In the genomic region with DNA sequence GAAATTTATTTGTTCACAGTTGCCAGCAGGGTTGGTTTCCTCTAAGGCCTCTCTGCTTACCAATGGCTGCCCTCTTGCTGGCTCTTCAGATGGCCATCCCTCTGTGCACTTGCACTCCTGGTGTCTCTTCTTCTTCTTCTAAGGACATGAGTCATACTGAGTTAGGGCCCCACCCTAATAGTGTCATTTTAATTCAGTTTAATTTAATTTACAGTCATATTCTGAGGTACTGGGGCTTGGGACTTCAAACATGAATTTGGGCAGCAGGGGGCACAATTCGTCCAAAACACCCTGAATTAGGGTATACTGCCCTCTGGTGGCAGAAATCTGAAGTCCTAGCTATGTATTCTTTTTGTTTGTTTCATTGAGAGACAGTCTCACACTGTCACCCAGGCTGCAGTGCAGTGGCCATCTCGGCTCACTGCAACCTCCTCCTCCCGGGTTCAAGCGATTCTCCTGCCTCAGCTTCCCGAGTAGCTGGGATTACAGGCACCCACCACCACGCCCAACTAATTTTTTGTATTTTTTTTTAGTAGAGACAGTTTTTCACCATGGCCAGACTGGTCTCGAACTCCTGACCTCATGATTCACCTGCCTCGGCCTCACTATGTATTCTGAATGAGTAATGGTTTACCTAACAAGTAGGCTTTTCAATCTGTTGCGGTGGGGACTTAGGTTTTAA, we compare ENCODE assay signal across 1 cellular context.
TF ChIP-seq lines count a peak whose summit lies in the region.

No MANE protein-coding gene starts in this region.

TF ChIP-seq in HepG2, 621 proteins besides CTCF, POLR2A, EP300 and RAD21 (continued from another document):
- TF ChIP-seq SMAD3 (CRISPR knock-in tag; IDR thresholded peaks at IDR 0.05) = peak; percentile 62; the same call in 1 of the 2 replicates
- TF ChIP-seq KAT8 (CRISPR knock-in tag; IDR thresholded peaks at IDR 0.05) = peak; percentile 69; the same call in 1 of the 2 replicates
- TF ChIP-seq ZMYM4 (CRISPR knock-in tag; IDR thresholded peaks at IDR 0.05) = peak; percentile 76
- TF ChIP-seq POGZ (CRISPR knock-in tag; IDR thresholded peaks at IDR 0.05) = peak; percentile 37; the same call in 1 of the 2 replicates
- TF ChIP-seq ZFP37 (CRISPR knock-in tag; IDR thresholded peaks at IDR 0.05; ENCODE audit: borderline replicate concordance) = 0 out of 2 replicates have a peak, but pooled peaks have one; percentile 61
- peak in 1 of 2 experiments; percentile 49; a peak in 1 of 4 replicates for TF ChIP-seq KLF16 (CRISPR knock-in tag; IDR thresholded peaks at IDR 0.05)
- TF ChIP-seq CBX1 (IDR thresholded peaks at IDR 0.05; ENCODE audit: low read depth) = no peak
- peak; percentile 28; the same call in 1 of the 2 replicates for TF ChIP-seq MXD4 (CRISPR knock-in tag; IDR thresholded peaks at IDR 0.05)
- TF ChIP-seq, protein P1, sequence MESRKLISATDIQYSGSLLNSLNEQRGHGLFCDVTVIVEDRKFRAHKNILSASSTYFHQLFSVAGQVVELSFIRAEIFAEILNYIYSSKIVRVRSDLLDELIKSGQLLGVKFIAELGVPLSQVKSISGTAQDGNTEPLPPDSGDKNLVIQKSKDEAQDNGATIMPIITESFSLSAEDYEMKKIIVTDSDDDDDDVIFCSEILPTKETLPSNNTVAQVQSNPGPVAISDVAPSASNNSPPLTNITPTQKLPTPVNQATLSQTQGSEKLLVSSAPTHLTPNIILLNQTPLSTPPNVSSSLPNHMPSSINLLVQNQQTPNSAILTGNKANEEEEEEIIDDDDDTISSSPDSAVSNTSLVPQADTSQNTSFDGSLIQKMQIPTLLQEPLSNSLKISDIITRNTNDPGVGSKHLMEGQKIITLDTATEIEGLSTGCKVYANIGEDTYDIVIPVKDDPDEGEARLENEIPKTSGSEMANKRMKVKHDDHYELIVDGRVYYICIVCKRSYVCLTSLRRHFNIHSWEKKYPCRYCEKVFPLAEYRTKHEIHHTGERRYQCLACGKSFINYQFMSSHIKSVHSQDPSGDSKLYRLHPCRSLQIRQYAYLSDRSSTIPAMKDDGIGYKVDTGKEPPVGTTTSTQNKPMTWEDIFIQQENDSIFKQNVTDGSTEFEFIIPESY (CRISPR knock-in tag; IDR thresholded peaks at IDR 0.05) = peak; percentile 30; the same call in 1 of the 2 replicates
- 0 out of 2 replicates have a peak, but pooled peaks have one; percentile 34 for TF ChIP-seq TBX2 (CRISPR knock-in tag; IDR thresholded peaks at IDR 0.05; ENCODE audit: borderline replicate concordance)
- 0 out of 2 replicates have a peak, but pooled peaks have one; percentile 27 for TF ChIP-seq FOXO1 (CRISPR knock-in tag; IDR thresholded peaks at IDR 0.05)
- TF ChIP-seq HOXA5 (CRISPR knock-in tag; IDR thresholded peaks at IDR 0.05) = peak; percentile 82
- TF ChIP-seq, protein P2, sequence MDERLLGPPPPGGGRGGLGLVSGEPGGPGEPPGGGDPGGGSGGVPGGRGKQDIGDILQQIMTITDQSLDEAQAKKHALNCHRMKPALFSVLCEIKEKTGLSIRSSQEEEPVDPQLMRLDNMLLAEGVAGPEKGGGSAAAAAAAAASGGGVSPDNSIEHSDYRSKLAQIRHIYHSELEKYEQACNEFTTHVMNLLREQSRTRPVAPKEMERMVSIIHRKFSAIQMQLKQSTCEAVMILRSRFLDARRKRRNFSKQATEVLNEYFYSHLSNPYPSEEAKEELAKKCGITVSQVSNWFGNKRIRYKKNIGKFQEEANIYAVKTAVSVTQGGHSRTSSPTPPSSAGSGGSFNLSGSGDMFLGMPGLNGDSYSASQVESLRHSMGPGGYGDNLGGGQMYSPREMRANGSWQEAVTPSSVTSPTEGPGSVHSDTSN (CRISPR knock-in tag; IDR thresholded peaks at IDR 0.05) = no peak
- TF ChIP-seq KMT2A (CRISPR knock-in tag; IDR thresholded peaks at IDR 0.05) = peak; percentile 60; the same call in 1 of the 2 replicates
- TF ChIP-seq, protein P3, sequence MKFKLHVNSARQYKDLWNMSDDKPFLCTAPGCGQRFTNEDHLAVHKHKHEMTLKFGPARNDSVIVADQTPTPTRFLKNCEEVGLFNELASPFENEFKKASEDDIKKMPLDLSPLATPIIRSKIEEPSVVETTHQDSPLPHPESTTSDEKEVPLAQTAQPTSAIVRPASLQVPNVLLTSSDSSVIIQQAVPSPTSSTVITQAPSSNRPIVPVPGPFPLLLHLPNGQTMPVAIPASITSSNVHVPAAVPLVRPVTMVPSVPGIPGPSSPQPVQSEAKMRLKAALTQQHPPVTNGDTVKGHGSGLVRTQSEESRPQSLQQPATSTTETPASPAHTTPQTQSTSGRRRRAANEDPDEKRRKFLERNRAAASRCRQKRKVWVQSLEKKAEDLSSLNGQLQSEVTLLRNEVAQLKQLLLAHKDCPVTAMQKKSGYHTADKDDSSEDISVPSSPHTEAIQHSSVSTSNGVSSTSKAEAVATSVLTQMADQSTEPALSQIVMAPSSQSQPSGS (CRISPR knock-in tag; IDR thresholded peaks at IDR 0.05) = no peak
- no peak for TF ChIP-seq SRSF1 (optimal IDR thresholded peaks at IDR 0.05; ENCODE audit: low read depth, low read length)
- peak; percentile 92 for TF ChIP-seq SMC3 (IDR thresholded peaks at IDR 0.05; ENCODE audit: low read length)
- no peak for TF ChIP-seq MAZ (IDR thresholded peaks at IDR 0.05; ENCODE audit: borderline replicate concordance, low read depth, low read length)
- peak; percentile 63; the same call in 1 of the 2 replicates for TF ChIP-seq MAZ (CRISPR knock-in tag; IDR thresholded peaks at IDR 0.05; ENCODE audit: low read depth)
- TF ChIP-seq ZNF614 (CRISPR knock-in tag; IDR thresholded peaks at IDR 0.05; ENCODE audit: borderline replicate concordance) = 0 out of 2 replicates have a peak, but pooled peaks have one; percentile 16
- peak; percentile 71; the same call in 1 of the 2 replicates for TF ChIP-seq IRF2 (CRISPR knock-in tag; IDR thresholded peaks at IDR 0.05)
- peak; percentile 50; the same call in 1 of the 2 replicates for TF ChIP-seq ISL2 (CRISPR knock-in tag; IDR thresholded peaks at IDR 0.05)
- no peak for TF ChIP-seq TCF7L2 (IDR thresholded peaks at IDR 0.05; ENCODE audit: low read depth, low read length)
- TF ChIP-seq, protein P4, sequence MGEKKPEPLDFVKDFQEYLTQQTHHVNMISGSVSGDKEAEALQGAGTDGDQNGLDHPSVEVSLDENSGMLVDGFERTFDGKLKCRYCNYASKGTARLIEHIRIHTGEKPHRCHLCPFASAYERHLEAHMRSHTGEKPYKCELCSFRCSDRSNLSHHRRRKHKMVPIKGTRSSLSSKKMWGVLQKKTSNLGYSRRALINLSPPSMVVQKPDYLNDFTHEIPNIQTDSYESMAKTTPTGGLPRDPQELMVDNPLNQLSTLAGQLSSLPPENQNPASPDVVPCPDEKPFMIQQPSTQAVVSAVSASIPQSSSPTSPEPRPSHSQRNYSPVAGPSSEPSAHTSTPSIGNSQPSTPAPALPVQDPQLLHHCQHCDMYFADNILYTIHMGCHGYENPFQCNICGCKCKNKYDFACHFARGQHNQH (CRISPR knock-in tag; IDR thresholded peaks at IDR 0.05) = 0 out of 2 replicates have a peak, but pooled peaks have one; percentile 42
- no peak for TF ChIP-seq KAT7 (CRISPR knock-in tag; IDR thresholded peaks at IDR 0.05; ENCODE audit: borderline replicate concordance)
- TF ChIP-seq HDAC1 (CRISPR knock-in tag; IDR thresholded peaks at IDR 0.05) = no peak
- TF ChIP-seq CREM (IDR thresholded peaks at IDR 0.05) = peak; percentile 27; the same call in 1 of the 2 replicates
- no peak for TF ChIP-seq CREM (CRISPR knock-in tag; IDR thresholded peaks at IDR 0.05)
- TF ChIP-seq ZEB1 (IDR thresholded peaks at IDR 0.05; ENCODE audit: insufficient replicate concordance, low read depth) = peak; percentile 58
- 0 out of 2 replicates have a peak, but pooled peaks have one; percentile 36 for TF ChIP-seq SMAD1 (CRISPR knock-in tag; IDR thresholded peaks at IDR 0.05; ENCODE audit: borderline replicate concordance, low read depth)
- TF ChIP-seq ASH2L (IDR thresholded peaks at IDR 0.05; ENCODE audit: insufficient read length, low read depth, low read length) = peak; percentile 26
- TF ChIP-seq ZNF672 (CRISPR knock-in tag; IDR thresholded peaks at IDR 0.05) = no peak
- 0 out of 2 replicates have a peak, but pooled peaks have one; percentile 61 for TF ChIP-seq ZNF792 (CRISPR knock-in tag; IDR thresholded peaks at IDR 0.05)
- TF ChIP-seq ZNF891 (CRISPR knock-in tag; IDR thresholded peaks at IDR 0.05) = peak; percentile 29; the same call in 1 of the 2 replicates
- TF ChIP-seq MIXL1 (CRISPR knock-in tag; IDR thresholded peaks at IDR 0.05) = 0 out of 2 replicates have a peak, but pooled peaks have one; percentile 28
- TF ChIP-seq SIN3B (IDR thresholded peaks at IDR 0.05; ENCODE audit: low read length) = 0 out of 2 replicates have a peak, but pooled peaks have one; percentile 38
- TF ChIP-seq HMG20A (CRISPR knock-in tag; IDR thresholded peaks at IDR 0.05; ENCODE audit: borderline replicate concordance) = no peak
- TF ChIP-seq ZNF737 (CRISPR knock-in tag; IDR thresholded peaks at IDR 0.05; ENCODE audit: borderline replicate concordance) = no peak
- TF ChIP-seq ELF3 (CRISPR knock-in tag; IDR thresholded peaks at IDR 0.05) = peak; percentile 42; the same call in 1 of the 2 replicates
- peak; percentile 34; the same call in 1 of the 2 replicates for TF ChIP-seq NR2F2 (IDR thresholded peaks at IDR 0.05; ENCODE audit: borderline replicate concordance, low read depth)
- TF ChIP-seq, protein P5, sequence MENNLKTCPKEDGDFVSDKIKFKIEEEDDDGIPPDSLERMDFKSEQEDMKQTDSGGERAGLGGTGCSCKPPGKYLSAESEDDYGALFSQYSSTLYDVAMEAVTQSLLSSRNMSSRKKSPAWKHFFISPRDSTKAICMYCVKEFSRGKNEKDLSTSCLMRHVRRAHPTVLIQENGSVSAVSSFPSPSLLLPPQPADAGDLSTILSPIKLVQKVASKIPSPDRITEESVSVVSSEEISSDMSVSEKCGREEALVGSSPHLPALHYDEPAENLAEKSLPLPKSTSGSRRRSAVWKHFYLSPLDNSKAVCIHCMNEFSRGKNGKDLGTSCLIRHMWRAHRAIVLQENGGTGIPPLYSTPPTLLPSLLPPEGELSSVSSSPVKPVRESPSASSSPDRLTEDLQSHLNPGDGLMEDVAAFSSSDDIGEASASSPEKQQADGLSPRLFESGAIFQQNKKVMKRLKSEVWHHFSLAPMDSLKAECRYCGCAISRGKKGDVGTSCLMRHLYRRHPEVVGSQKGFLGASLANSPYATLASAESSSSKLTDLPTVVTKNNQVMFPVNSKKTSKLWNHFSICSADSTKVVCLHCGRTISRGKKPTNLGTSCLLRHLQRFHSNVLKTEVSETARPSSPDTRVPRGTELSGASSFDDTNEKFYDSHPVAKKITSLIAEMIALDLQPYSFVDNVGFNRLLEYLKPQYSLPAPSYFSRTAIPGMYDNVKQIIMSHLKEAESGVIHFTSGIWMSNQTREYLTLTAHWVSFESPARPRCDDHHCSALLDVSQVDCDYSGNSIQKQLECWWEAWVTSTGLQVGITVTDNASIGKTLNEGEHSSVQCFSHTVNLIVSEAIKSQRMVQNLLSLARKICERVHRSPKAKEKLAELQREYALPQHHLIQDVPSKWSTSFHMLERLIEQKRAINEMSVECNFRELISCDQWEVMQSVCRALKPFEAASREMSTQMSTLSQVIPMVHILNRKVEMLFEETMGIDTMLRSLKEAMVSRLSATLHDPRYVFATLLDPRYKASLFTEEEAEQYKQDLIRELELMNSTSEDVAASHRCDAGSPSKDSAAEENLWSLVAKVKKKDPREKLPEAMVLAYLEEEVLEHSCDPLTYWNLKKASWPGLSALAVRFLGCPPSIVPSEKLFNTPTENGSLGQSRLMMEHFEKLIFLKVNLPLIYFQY (CRISPR knock-in tag; IDR thresholded peaks at IDR 0.05; ENCODE audit: borderline replicate concordance) = 0 out of 2 replicates have a peak, but pooled peaks have one; percentile 67
- peak; percentile 38; the same call in 1 of the 2 replicates for TF ChIP-seq FOXK2 (IDR thresholded peaks at IDR 0.05)
- no peak for TF ChIP-seq ZSCAN29 (CRISPR knock-in tag; conservative IDR thresholded peaks at IDR 0.05)
- TF ChIP-seq ZNF484 (CRISPR knock-in tag; IDR thresholded peaks at IDR 0.05; ENCODE audit: borderline replicate concordance, low read depth) = no peak
- TF ChIP-seq ARNT2 (CRISPR knock-in tag; IDR thresholded peaks at IDR 0.05; ENCODE audit: low read depth) = peak; percentile 63; the same call in 1 of the 2 replicates
- no peak for TF ChIP-seq PHF21A (CRISPR knock-in tag; IDR thresholded peaks at IDR 0.05)
- TF ChIP-seq, protein P6, sequence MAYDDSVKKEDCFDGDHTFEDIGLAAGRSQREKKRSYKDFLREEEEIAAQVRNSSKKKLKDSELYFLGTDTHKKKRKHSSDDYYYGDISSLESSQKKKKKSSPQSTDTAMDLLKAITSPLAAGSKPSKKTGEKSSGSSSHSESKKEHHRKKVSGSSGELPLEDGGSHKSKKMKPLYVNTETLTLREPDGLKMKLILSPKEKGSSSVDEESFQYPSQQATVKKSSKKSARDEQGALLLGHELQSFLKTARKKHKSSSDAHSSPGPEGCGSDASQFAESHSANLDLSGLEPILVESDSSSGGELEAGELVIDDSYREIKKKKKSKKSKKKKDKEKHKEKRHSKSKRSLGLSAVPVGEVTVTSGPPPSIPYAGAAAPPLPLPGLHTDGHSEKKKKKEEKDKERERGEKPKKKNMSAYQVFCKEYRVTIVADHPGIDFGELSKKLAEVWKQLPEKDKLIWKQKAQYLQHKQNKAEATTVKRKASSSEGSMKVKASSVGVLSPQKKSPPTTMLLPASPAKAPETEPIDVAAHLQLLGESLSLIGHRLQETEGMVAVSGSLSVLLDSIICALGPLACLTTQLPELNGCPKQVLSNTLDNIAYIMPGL (CRISPR knock-in tag; IDR thresholded peaks at IDR 0.05; ENCODE audit: borderline replicate concordance in 1 of 2, low read depth in 1 of 2) = peak; percentile 88 to 97
- TF ChIP-seq NONO (IDR thresholded peaks at IDR 0.05) = no peak
- TF ChIP-seq NONO (CRISPR knock-in tag; conservative IDR thresholded peaks at IDR 0.05) = peak; percentile 48; the same call in 1 of the 2 replicates
- TF ChIP-seq SAP130 (CRISPR knock-in tag; IDR thresholded peaks at IDR 0.05; ENCODE audit: low read depth) = peak; percentile 56; the same call in 1 of the 2 replicates
